Comparison of ENCODE assay signal across 8 cellular contexts in the genomic region with DNA sequence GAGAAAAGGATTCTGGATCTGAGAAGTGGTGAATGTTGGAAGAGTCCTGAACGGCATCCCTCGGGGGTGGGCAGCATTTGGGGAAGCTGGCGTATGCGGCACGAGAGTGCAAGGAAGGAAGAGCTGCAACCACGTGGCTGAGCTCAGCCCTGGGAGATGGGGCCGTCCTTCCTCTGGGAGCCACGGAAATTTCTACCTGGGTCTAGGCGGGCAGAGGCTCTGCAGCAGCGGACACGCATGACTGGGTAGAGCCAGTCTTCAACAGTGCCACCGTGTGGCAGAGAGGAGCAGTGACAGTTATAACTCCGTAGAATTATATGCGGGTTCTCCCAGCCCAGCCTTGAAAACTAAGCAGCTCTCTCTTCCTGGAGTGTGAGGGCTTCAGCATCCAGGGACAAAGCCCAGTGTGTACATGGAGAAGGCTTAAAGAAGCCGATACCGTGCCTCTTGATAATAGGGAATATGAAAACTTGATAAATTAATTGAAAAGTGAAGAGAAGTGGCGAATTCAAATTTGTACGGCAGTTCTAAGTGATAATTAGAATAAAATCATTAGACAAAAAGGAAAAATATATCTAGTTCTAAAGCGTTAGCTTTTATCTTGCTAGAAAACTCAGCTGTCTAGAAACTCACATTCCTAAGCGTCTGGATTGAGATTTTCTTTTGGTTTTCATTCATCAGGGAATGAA.
DNase-seq lines count a peak whose midpoint lies in the region; ATAC-seq and TF ChIP-seq lines count a peak whose summit lies in the region.

No MANE protein-coding gene starts in this region.

- WGBS in hepatocyte (ENCODE audit: low lambda C conversion rate, missing lambda C conversion rate) = 15% methylated on average over 20 of the region's 20 CpGs

- peak; percentile 66 for TF ChIP-seq CTCF in GM10248 (IDR thresholded peaks at IDR 0.05; ENCODE audit: control extremely low read depth, extremely low read depth, low read depth, missing control alignments)
- TF ChIP-seq CTCF in HEK293 (tag by site-specific recombination; IDR thresholded peaks at IDR 0.05) = peak; percentile 63
- peak; percentile 66 for TF ChIP-seq CTCF in SU-DHL-6 (IDR thresholded peaks at IDR 0.05; ENCODE audit: insufficient read depth, low read length, poor library complexity, severe bottlenecking)
- TF ChIP-seq CTCF in hepatocyte (IDR thresholded peaks at IDR 0.05; ENCODE audit: poor library complexity) = peak; percentile 93

- H3K79me2 ChIP-seq in SU-DHL-6 (ENCODE audit: insufficient read depth, low read length) (no peaks in the 10 kb centered on the region), hepatocyte (no peaks in the 10 kb centered on the region)

- H3K4me2 ChIP-seq in SU-DHL-6 (ENCODE audit: low read depth, low read length, poor library complexity, severe bottlenecking) (peak overlapping the region; percentile 18), hepatocyte (peak overlapping the region; percentile 71)

- H3K4me3 ChIP-seq in HEK293 (ENCODE audit: low read depth, low read length) (no peak overlapping the region; the same call in 1 of the 2 replicates), SU-DHL-6 (ENCODE audit: insufficient read depth, low read length, poor library complexity, severe bottlenecking) (no peak overlapping the region), hepatocyte (no peak overlapping the region)

- peak; percentile 72 for DNase-seq in GM10248 (ENCODE audit: extremely low spot score)
- peak; percentile 66 for DNase-seq in NAMALWA (ENCODE audit: low spot score)
- peak; percentile 67 for DNase-seq in amniotic epithelial cell (ENCODE audit: low read depth)
- peak; percentile 90 for DNase-seq in hepatocyte (ENCODE audit: low spot score)
- peak; percentile 75 for DNase-seq in sciatic nerve (ENCODE audit: low spot score)

- CTCF ChIA-PET in GM10248 (lab: Yijun Ruan, JAX) (interaction anchor here (0.8 to 6.0 kb wide), 30 partner anchors 10 to 471 kb away, joined by 3 to 84 read pairs (median 4); no protein-coding TSS in a partner anchor), HEK293 (lab: Yijun Ruan, JAX) (interaction anchor here (0.6 to 5.9 kb wide), 63 partner anchors 8 to 434 kb away, joined by 3 to 75 read pairs (median 4); a partner anchor contains a TSS)

- peak; percentile 95 for ATAC-seq in sciatic nerve
- no peak for ATAC-seq in GM21447 (IDR thresholded peaks at IDR 0.05; ENCODE audit: unreplicated experiment)

- no peaks in the 10 kb centered on the region for H3K9me3 ChIP-seq in HEK293 (ENCODE audit: control insufficient read depth, insufficient read depth, low read depth, low read length)
- H3K9me3 ChIP-seq in SU-DHL-6 (ENCODE audit: insufficient read depth, low read length) = no peaks in the 10 kb centered on the region
- H3K9me3 ChIP-seq in hepatocyte (ENCODE audit: low read depth) = no peaks in the 10 kb centered on the region

- no peaks in the 10 kb centered on the region for H3K4me1 ChIP-seq in HEK293 (ENCODE audit: control insufficient read depth, insufficient read depth, low read length)
- H3K4me1 ChIP-seq in hepatocyte (ENCODE audit: insufficient read depth) = no peaks in the 10 kb centered on the region

- H4K20me1 ChIP-seq in SU-DHL-6 (ENCODE audit: low read depth, low read length) = no peaks in the 10 kb centered on the region
- H4K20me1 ChIP-seq in hepatocyte (ENCODE audit: insufficient read depth, poor library complexity, severe bottlenecking) = no peaks in the 10 kb centered on the region

- H3K9me2 ChIP-seq in SU-DHL-6 (replicated peaks; ENCODE audit: insufficient read depth, low read length) = no peaks in the 10 kb centered on the region
- no peaks in the 10 kb centered on the region for H3K9me2 ChIP-seq in hepatocyte (replicated peaks; ENCODE audit: insufficient read depth)

- H3K27ac ChIP-seq in HEK293 (ENCODE audit: extremely low read depth, low read depth, low read length) (no peak overlapping the region), SU-DHL-6 (ENCODE audit: low read depth, low read length) (no peak overlapping the region), hepatocyte (no peak overlapping the region)

- POLR2A ChIA-PET in GM10248 (lab: Yijun Ruan, JAX) = no interaction called here
- POLR2A ChIA-PET in HEK293 (lab: Yijun Ruan, JAX) = no interaction called here

- no peaks in the 10 kb centered on the region for H3F3A ChIP-seq in SU-DHL-6 (ENCODE audit: insufficient read depth)

- H3K9ac ChIP-seq in SU-DHL-6 (ENCODE audit: low read length) = no peak overlapping the region

- intact Hi-C loops in sciatic nerve (cut with DNase I) = no loop called here

- H3K36me3 ChIP-seq in HEK293 (ENCODE audit: control insufficient read depth in 2 of 2, insufficient read depth in 1 of 2, low read length in 2 of 2) = no peaks in the 10 kb centered on the region
- H3K36me3 ChIP-seq in SU-DHL-6 (ENCODE audit: low read length) = no peaks in the 10 kb centered on the region
- H3K36me3 ChIP-seq in hepatocyte (replicated peaks; ENCODE audit: insufficient read depth, low read depth) = no peaks in the 10 kb centered on the region

- H2AFZ ChIP-seq in SU-DHL-6 (ENCODE audit: low read depth, low read length, severe bottlenecking) = no peak overlapping the region
- H2AFZ ChIP-seq in hepatocyte = peak overlapping the region; percentile 55

- H3K27me3 ChIP-seq in SU-DHL-6 (ENCODE audit: low read length) (no peaks in the 10 kb centered on the region), hepatocyte (no peaks in the 10 kb centered on the region)

TF ChIP-seq in HEK293, 187 proteins besides CTCF, POLR2A, EP300 and RAD21 (continues in another document):
- TF ChIP-seq FEZF1 (tag by site-specific recombination; IDR thresholded peaks at IDR 0.05) = no peak
- TF ChIP-seq SP7 (tag by site-specific recombination; IDR thresholded peaks at IDR 0.05) = no peak
- no peak for TF ChIP-seq ZEB2 (tag by site-specific recombination; IDR thresholded peaks at IDR 0.05)
- TF ChIP-seq ZNF521 (tag by site-specific recombination; IDR thresholded peaks at IDR 0.05) = no peak
- no peak for TF ChIP-seq ZNF354C (tag by site-specific recombination; IDR thresholded peaks at IDR 0.05; ENCODE audit: borderline replicate concordance, low read depth)
- TF ChIP-seq ZNF112 (tag by site-specific recombination; IDR thresholded peaks at IDR 0.05) = no peak
- peak; percentile 77 for TF ChIP-seq ZBTB17 (tag by site-specific recombination; IDR thresholded peaks at IDR 0.05)
- peak; percentile 97 for TF ChIP-seq ZNF2 (tag by site-specific recombination; IDR thresholded peaks at IDR 0.05)
- no peak for TF ChIP-seq ZNF791 (tag by site-specific recombination; IDR thresholded peaks at IDR 0.05)
- no peak for TF ChIP-seq ZNF16 (tag by site-specific recombination; IDR thresholded peaks at IDR 0.05; ENCODE audit: low read depth)
- no peak for TF ChIP-seq ZNF785 (tag by site-specific recombination; IDR thresholded peaks at IDR 0.05)
- TF ChIP-seq, protein P1, sequence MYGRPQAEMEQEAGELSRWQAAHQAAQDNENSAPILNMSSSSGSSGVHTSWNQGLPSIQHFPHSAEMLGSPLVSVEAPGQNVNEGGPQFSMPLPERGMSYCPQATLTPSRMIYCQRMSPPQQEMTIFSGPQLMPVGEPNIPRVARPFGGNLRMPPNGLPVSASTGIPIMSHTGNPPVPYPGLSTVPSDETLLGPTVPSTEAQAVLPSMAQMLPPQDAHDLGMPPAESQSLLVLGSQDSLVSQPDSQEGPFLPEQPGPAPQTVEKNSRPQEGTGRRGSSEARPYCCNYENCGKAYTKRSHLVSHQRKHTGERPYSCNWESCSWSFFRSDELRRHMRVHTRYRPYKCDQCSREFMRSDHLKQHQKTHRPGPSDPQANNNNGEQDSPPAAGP (tag by site-specific recombination; IDR thresholded peaks at IDR 0.05) = 0 out of 2 replicates have a peak, but pooled peaks have one; percentile 39
- peak; percentile 38 for TF ChIP-seq ZNF654 (tag by site-specific recombination; IDR thresholded peaks at IDR 0.05; ENCODE audit: low read depth)
- no peak for TF ChIP-seq ZSCAN30 (tag by site-specific recombination; IDR thresholded peaks at IDR 0.05)
- TF ChIP-seq, protein P2, sequence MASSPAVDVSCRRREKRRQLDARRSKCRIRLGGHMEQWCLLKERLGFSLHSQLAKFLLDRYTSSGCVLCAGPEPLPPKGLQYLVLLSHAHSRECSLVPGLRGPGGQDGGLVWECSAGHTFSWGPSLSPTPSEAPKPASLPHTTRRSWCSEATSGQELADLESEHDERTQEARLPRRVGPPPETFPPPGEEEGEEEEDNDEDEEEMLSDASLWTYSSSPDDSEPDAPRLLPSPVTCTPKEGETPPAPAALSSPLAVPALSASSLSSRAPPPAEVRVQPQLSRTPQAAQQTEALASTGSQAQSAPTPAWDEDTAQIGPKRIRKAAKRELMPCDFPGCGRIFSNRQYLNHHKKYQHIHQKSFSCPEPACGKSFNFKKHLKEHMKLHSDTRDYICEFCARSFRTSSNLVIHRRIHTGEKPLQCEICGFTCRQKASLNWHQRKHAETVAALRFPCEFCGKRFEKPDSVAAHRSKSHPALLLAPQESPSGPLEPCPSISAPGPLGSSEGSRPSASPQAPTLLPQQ (tag by site-specific recombination; IDR thresholded peaks at IDR 0.05) = peak; percentile 48; the same call in 1 of the 2 replicates
- TF ChIP-seq, protein P3, sequence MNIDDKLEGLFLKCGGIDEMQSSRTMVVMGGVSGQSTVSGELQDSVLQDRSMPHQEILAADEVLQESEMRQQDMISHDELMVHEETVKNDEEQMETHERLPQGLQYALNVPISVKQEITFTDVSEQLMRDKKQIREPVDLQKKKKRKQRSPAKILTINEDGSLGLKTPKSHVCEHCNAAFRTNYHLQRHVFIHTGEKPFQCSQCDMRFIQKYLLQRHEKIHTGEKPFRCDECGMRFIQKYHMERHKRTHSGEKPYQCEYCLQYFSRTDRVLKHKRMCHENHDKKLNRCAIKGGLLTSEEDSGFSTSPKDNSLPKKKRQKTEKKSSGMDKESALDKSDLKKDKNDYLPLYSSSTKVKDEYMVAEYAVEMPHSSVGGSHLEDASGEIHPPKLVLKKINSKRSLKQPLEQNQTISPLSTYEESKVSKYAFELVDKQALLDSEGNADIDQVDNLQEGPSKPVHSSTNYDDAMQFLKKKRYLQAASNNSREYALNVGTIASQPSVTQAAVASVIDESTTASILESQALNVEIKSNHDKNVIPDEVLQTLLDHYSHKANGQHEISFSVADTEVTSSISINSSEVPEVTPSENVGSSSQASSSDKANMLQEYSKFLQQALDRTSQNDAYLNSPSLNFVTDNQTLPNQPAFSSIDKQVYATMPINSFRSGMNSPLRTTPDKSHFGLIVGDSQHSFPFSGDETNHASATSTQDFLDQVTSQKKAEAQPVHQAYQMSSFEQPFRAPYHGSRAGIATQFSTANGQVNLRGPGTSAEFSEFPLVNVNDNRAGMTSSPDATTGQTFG (tag by site-specific recombination; IDR thresholded peaks at IDR 0.05; ENCODE audit: borderline replicate concordance) = no peak
